ENCODE assay signal across 20 cellular contexts in genomic region chr7:31003721-31004120, GRCh38. TPM values are rescaled to one million over a fixed set of nuclear protein-coding genes. Genes with fewer than 3 reads are reported as not detected.
A peak's percentile ranks its signal among the peaks of the same experiment; 100 is the strongest.
DNase-seq lines count a peak whose midpoint lies in the region; ATAC-seq, FAIRE-seq and TF ChIP-seq lines count a peak whose summit lies in the region.
"Had no signal": no experiment of that assay in that cellular context is flagged by ENCODE, and none has a peak within 500 bp of the region (broad histone marks: within the 10 kb centered on the region; RNA-seq: fewer than 3 reads in every experiment).

No MANE protein-coding gene starts in this region.

- TF ChIP-seq RAD21 in H1 (IDR thresholded peaks at IDR 0.05 in 1 of 2, conservative IDR thresholded peaks at IDR 0.05 in 1 of 2; ENCODE audit: low read depth in 2 of 2, low read length in 2 of 2), result no peak

- DNase-seq in H4 (ENCODE audit: low spot score) (peak; percentile 54), RPMI7951 (ENCODE audit: low read depth) (peak; percentile 58), H1 (ENCODE audit: low read depth in 1 of 2, low spot score in 2 of 2) (no peak), posterior vena cava (ENCODE audit: low spot score) (peak; percentile 19), lower lobe of right lung (no peak), NAMALWA (ENCODE audit: low spot score) (no peak), T1000 (lab: John Stamatoyannopoulos, UW) (no peak)
- DNase-seq: AML-193, DND-41, NCI-H1105 treated with DMSO at 0.1 percent for 48 hours, NCI-H1694, NCI-H2081 treated with DMSO at 0.1 percent for 48 hours, NCI-H510A, NCI-H774 had no signal

- H3K36me3 ChIP-seq in H1 (ENCODE audit: control insufficient read depth in 2 of 4, insufficient read depth in 4 of 4, low read length in 3 of 4) (no peaks in the 10 kb centered on the region), lower lobe of right lung (no peaks in the 10 kb centered on the region)
- H3K36me3 ChIP-seq: HAP-1 had no signal

- no peaks in the 10 kb centered on the region for H4K20me1 ChIP-seq in H1 (replicated peaks in 1 of 2; ENCODE audit: control insufficient read depth in 1 of 2, insufficient read depth in 2 of 2, low read length in 2 of 2)

- peak overlapping the region; percentile 15; the same call in 1 of the 2 replicates for H3K18ac ChIP-seq in H1 (ENCODE audit: extremely low read depth, low read length)

- no peaks in the 10 kb centered on the region for H3K9me3 ChIP-seq in H1 (ENCODE audit: insufficient read depth in 2 of 2, low read depth in 1 of 2, low read length in 1 of 2)
- no peaks in the 10 kb centered on the region for H3K9me3 ChIP-seq in lower lobe of right lung
- H3K9me3 ChIP-seq: HAP-1 had no signal

- TF ChIP-seq CTCF in H1 (IDR thresholded peaks at IDR 0.05; ENCODE audit: control extremely low read depth in 1 of 3, insufficient read depth in 1 of 3, low read depth in 1 of 3, low read length in 3 of 3) (no peak), lower lobe of right lung (IDR thresholded peaks at IDR 0.05) (no peak)

- POLR2A ChIA-PET in H1 (lab: Charles Lee; ENCODE audit: partially characterized antibody), result no interaction called here

- no peak for FAIRE-seq in H1 (lab: Jason Lieb, UNC)
- FAIRE-seq: D721Med, G401.6 had no signal

- CTCF ChIA-PET in H1 (lab: Charles Lee; ENCODE audit: partially characterized antibody), result interaction anchor here (0.7 to 2.9 kb wide), 5 partner anchors 9 to 119 kb away, joined by 3 to 14 read pairs (median 4); no protein-coding TSS in a partner anchor

- H3K4me1 ChIP-seq in H1 (replicated peaks in 1 of 4; ENCODE audit: control insufficient read depth in 3 of 4, insufficient read depth in 4 of 4, low read length in 3 of 4) (0 out of 7 replicates have a peak, but pooled peaks cover 0 to 3% (median 0%) of the 10 kb centered on the region in 4 experiments), lower lobe of right lung (no peaks in the 10 kb centered on the region)
- H3K4me1 ChIP-seq: HAP-1 had no signal

- H3K4ac ChIP-seq in H1 (replicated peaks; ENCODE audit: insufficient read length, low read depth, low read length), result no peak overlapping the region

- no peaks in the 10 kb centered on the region for H3K79me2 ChIP-seq in H1 (ENCODE audit: control insufficient read depth in 1 of 2, insufficient read depth in 2 of 2, low read length in 2 of 2)

- H2BK20ac ChIP-seq in H1 (ENCODE audit: low read length), result no peak overlapping the region

- no peaks in the 10 kb centered on the region for H3K23me2 ChIP-seq in H1 (ENCODE audit: low read depth, low read length)

- TF ChIP-seq EP300 in H1 (IDR thresholded peaks at IDR 0.05; ENCODE audit: borderline replicate concordance in 1 of 2, low read depth in 2 of 2, low read length in 2 of 2), result no peak

- no peaks in the 10 kb centered on the region for H3K79me1 ChIP-seq in H1 (ENCODE audit: low read depth, low read length)

- no peak overlapping the region for H3K23ac ChIP-seq in H1 (ENCODE audit: insufficient read length)

- no peak overlapping the region for H3K9ac ChIP-seq in H1 (replicated peaks in 1 of 4; ENCODE audit: extremely low read depth in 1 of 4, low read depth in 3 of 4, low read length in 3 of 4)

- no peak overlapping the region for H3K14ac ChIP-seq in H1 (ENCODE audit: insufficient read length)

- no peak overlapping the region for H3K27ac ChIP-seq in H1 (ENCODE audit: low read depth, low read length)
- H3K27ac ChIP-seq in lower lobe of right lung, result no peak overlapping the region
- H3K27ac ChIP-seq: C4-2B, RWPE1 had no signal

- H2BK120ac ChIP-seq in H1 (replicated peaks; ENCODE audit: low read depth, low read length), result no peak overlapping the region

- H4K91ac ChIP-seq in H1 (replicated peaks; ENCODE audit: insufficient read length, low read length), result no peak overlapping the region

- H3K27me3 ChIP-seq in H1 (replicated peaks in 1 of 4; ENCODE audit: control insufficient read depth in 3 of 4, extremely low read depth in 1 of 4, insufficient read depth in 3 of 4, low read length in 3 of 4) (no peaks in the 10 kb centered on the region), lower lobe of right lung (ENCODE audit: low read depth) (no peaks in the 10 kb centered on the region)

- TF ChIP-seq POLR2A in H1 (IDR thresholded peaks at IDR 0.05; ENCODE audit: control extremely low read depth in 1 of 2, low read depth in 2 of 2, low read length in 2 of 2), result no peak

- no peak overlapping the region for H4K5ac ChIP-seq in H1 (ENCODE audit: insufficient read length, low read depth, low read length)

- no peak overlapping the region for H3K56ac ChIP-seq in H1 (replicated peaks; ENCODE audit: insufficient read length, low read depth, low read length)

- no peak overlapping the region for H4K8ac ChIP-seq in H1 (ENCODE audit: extremely low read depth, insufficient read depth, low read length)

- no peak for ATAC-seq in lower lobe of right lung

- H3K4me3 ChIP-seq in H1 (ENCODE audit: extremely low read depth in 1 of 4, insufficient read depth in 2 of 4, low read depth in 3 of 4, low read length in 4 of 4) (no peak overlapping the region), lower lobe of right lung (no peak overlapping the region)
- H3K4me3 ChIP-seq: HAP-1 had no signal

- no peak overlapping the region for H3K4me2 ChIP-seq in H1 (ENCODE audit: insufficient read depth in 1 of 2, low read depth in 2 of 2, low read length in 2 of 2)

- intact Hi-C loops in posterior vena cava (cut with DNase I), result no loop called here
- intact Hi-C loops in lower lobe of right lung (cut with DNase I), result no loop called here

- no peak overlapping the region for H2AFZ ChIP-seq in H1 (ENCODE audit: low read length)

- WGBS in H1 (ENCODE audit: extremely low coverage in 1 of 2, insufficient coverage in 1 of 2, insufficient read length in 1 of 2, insufficient replicate concordance in 2 of 2, low coverage in 1 of 2, low lambda C conversion rate in 2 of 2, missing lambda C conversion rate in 1 of 2), 2 experiments, result 85% methylated on average over 6 of the region's 6 CpGs; no CpG with 5 or more reads in 1 of the 2 experiments

- no peak overlapping the region for H2BK5ac ChIP-seq in H1 (ENCODE audit: low read depth, low read length)

- no peak overlapping the region for H2BK12ac ChIP-seq in H1 (ENCODE audit: low read depth, low read length)

- H2BK15ac ChIP-seq in H1 (ENCODE audit: low read length), result no peak overlapping the region

- H2AK5ac ChIP-seq in H1 (ENCODE audit: low read depth, low read length), result no peak overlapping the region

TF ChIP-seq in H1, 55 proteins besides CTCF, POLR2A, EP300 and RAD21:
- TF ChIP-seq JUND (IDR thresholded peaks at IDR 0.05; ENCODE audit: low read length), result peak; percentile 67; the same call in 1 of the 2 replicates
- TF ChIP-seq CBX8 (IDR thresholded peaks at IDR 0.05; ENCODE audit: borderline replicate concordance, low read depth, low read length), result no peak

RNA-seq across cellular contexts. Expression of gene GHRHR, which starts 40.0 kb away (rescaled TPM):
- total RNA-seq in H4 (2014; rRNA removed; shearing (Covaris generic)), result not detected in 2 replicates
- not detected in 2 replicates for total RNA-seq in RPMI7951 (2014; rRNA removed; shearing (Covaris generic))
- total RNA-seq in H1 (2021; fragmentation: NEBNext Ultra II Directional; extraction: Animal tissue kit (Norgen Biotek cat#: 25700)), result 6.1 and 6.5 TPM in 2 replicates
- 0.60 and 1.6 TPM in 2 replicates for polyA plus RNA-seq in H1 (2011; rRNA removed)
- polyA plus RNA-seq in H1 (2011; cell fraction: cytosol; rRNA removed), result 1.6 TPM
- polyA plus RNA-seq in H1 (2011; cell fraction: nucleus; rRNA removed), result 3.8 TPM
- 2.5 to 5.9 TPM (median 4.4 TPM) in 4 replicates for polyA plus RNA-seq in H1 (2012, experiment 1 of 2)
- polyA plus RNA-seq in H1 (2012, experiment 2 of 2), result not detected
- polyA plus RNA-seq in H1 (2013, experiment 1 of 2), result 4.7 TPM
- polyA plus RNA-seq in H1 (2013, experiment 2 of 2), result 6.5 TPM
- 1.1 and 3.1 TPM in 2 replicates for polyA minus RNA-seq in H1 (2011; rRNA and poly(A)+ RNA removed)
- 10.3 TPM for polyA minus RNA-seq in H1 (2011; cell fraction: cytosol; rRNA and poly(A)+ RNA removed)
- 5.1 TPM for polyA minus RNA-seq in H1 (2011; cell fraction: nucleus; rRNA and poly(A)+ RNA removed)
- 1 to 10 TPM in 1 of 2 donors, not detected in 1; 1.2 TPM for total RNA-seq in posterior vena cava
- total RNA-seq in lower lobe of right lung, result not detected
- total RNA-seq: LHCN-M2 had no signal

RNA-seq across cellular contexts. Expression of gene ADCYAP1R1, which starts 48.4 kb away (rescaled TPM):
- 0.17 and 0.27 TPM in 2 replicates for total RNA-seq in H4 (2014; rRNA removed; shearing (Covaris generic))
- total RNA-seq in RPMI7951 (2014; rRNA removed; shearing (Covaris generic)), result 0.10 TPM in 1 of 2 replicates, not detected in the other
- 13.7 and 14.6 TPM in 2 replicates for total RNA-seq in H1 (2021; fragmentation: NEBNext Ultra II Directional; extraction: Animal tissue kit (Norgen Biotek cat#: 25700))
- 14.4 and 16.4 TPM in 2 replicates for polyA plus RNA-seq in H1 (2011; rRNA removed)
- polyA plus RNA-seq in H1 (2011; cell fraction: cytosol; rRNA removed), result 15.8 TPM
- 20.0 TPM for polyA plus RNA-seq in H1 (2011; cell fraction: nucleus; rRNA removed)
- polyA plus RNA-seq in H1 (2012, experiment 1 of 2), result 11.8 to 14.0 TPM (median 12.5 TPM) in 4 replicates
- 6.5 TPM for polyA plus RNA-seq in H1 (2012, experiment 2 of 2)
- polyA plus RNA-seq in H1 (2013, experiment 1 of 2), result 6.0 TPM
- polyA plus RNA-seq in H1 (2013, experiment 2 of 2), result 6.7 TPM
- polyA minus RNA-seq in H1 (2011; rRNA and poly(A)+ RNA removed), result 56.9 and 70.7 TPM in 2 replicates
- 14.1 TPM for polyA minus RNA-seq in H1 (2011; cell fraction: cytosol; rRNA and poly(A)+ RNA removed)
- 18.9 TPM for polyA minus RNA-seq in H1 (2011; cell fraction: nucleus; rRNA and poly(A)+ RNA removed)
- total RNA-seq in posterior vena cava, result 1 to 10 TPM; 1.8 to 4.3 TPM
- 2.9 TPM for total RNA-seq in lower lobe of right lung

Comparison
In these comparisons a context has a peak if more than half of its experiments do, and no peak if none do; other contexts are left out.
1. DNase-seq: peak in H4 (single experiment), RPMI7951 (single experiment) and posterior vena cava (single experiment); none in H1 (0 of 2), lower lobe of right lung (single experiment), NAMALWA (single experiment) and T1000 (single experiment).